Comparison of ENCODE assay signal across 1 cellular context in the genomic region with DNA sequence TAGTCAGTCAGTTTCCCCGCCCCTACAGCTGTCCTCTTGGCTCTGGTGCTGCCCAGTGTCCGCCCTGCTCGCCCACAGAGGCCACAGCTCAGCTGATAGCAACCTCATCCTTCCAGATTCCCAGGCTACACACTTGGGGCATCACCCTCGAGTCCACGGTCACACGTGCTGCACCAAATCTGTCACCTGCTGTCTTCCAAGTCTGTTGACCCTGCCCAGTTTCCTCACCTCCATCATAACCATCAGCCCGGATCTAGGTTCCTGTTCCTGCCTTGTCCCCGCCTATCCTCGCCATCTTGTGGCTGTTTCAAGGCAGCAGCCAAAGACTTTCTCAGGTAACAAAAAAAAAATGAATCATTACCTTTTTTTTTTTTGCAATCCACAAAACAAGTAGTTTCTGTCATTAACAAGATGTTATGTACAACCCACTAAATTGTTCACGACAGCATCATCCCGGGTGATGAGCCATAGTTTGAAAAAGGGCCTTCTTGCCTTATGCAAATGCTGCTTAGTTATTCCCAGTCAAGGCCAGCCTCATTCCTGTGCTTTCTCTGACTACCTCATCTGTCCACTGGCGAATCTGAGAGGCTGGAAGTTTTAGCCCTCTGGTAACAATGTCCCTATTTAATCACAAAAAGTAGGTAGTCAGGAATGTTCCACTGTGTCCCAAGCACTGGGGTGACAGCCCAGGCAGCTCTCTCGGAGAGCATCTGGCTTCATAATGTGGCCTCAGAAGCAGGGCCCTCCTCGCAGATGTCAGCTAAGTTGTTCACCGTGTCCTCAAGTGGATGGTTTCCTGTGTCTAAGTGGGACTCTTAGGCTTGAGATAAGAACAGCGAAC.
TF ChIP-seq lines count a peak whose summit lies in the region.

No MANE protein-coding gene starts in this region.

TF ChIP-seq in WTC11, 78 proteins besides CTCF, POLR2A, EP300 and RAD21 (continued from another document):
- TF ChIP-seq ZBTB21 (CRISPR knock-in tag; IDR thresholded peaks at IDR 0.05; ENCODE audit: borderline replicate concordance): no peak
- TF ChIP-seq NFYB (CRISPR knock-in tag; conservative IDR thresholded peaks at IDR 0.05; ENCODE audit: low read depth): no peak
- TF ChIP-seq ZNF396 (CRISPR knock-in tag; IDR thresholded peaks at IDR 0.05; ENCODE audit: borderline replicate concordance): no peak
- TF ChIP-seq RORB (CRISPR knock-in tag; IDR thresholded peaks at IDR 0.05): no peak
- no peak for TF ChIP-seq ZNF671 (CRISPR knock-in tag; IDR thresholded peaks at IDR 0.05)
- TF ChIP-seq ESRRA (CRISPR knock-in tag; IDR thresholded peaks at IDR 0.05; ENCODE audit: borderline replicate concordance): no peak
- TF ChIP-seq GRHL2 (CRISPR knock-in tag; IDR thresholded peaks at IDR 0.05; ENCODE audit: insufficient replicate concordance, severe bottlenecking): no peak
- TF ChIP-seq RELA (CRISPR knock-in tag; IDR thresholded peaks at IDR 0.05; ENCODE audit: borderline replicate concordance): no peak
- TF ChIP-seq JAZF1 (CRISPR knock-in tag; IDR thresholded peaks at IDR 0.05): no peak
